ENCODE assay signal across 32 cellular contexts in genomic region chr6:66232890-66233289, GRCh38.
DNase-seq lines count a peak whose midpoint lies in the region; ATAC-seq and TF ChIP-seq lines count a peak whose summit lies in the region.
"Had no signal": no experiment of that assay in that cellular context is flagged by ENCODE, and none has a peak within 500 bp of the region (broad histone marks: within the 10 kb centered on the region; RNA-seq: fewer than 3 reads in every experiment).

No MANE protein-coding gene starts in this region.

- TF ChIP-seq RAD21 in neural cell (conservative IDR thresholded peaks at IDR 0.05), result no peak

- H3F3A ChIP-seq in neural cell (ENCODE audit: insufficient read depth, low read length, poor library complexity, severe bottlenecking), result no peaks in the 10 kb centered on the region

- H3K9ac ChIP-seq in endodermal cell (ENCODE audit: extremely low read depth, low read length, poor library complexity, severe bottlenecking), result no peak overlapping the region
- H3K9ac ChIP-seq in mesendoderm (ENCODE audit: low read length), result no peak overlapping the region
- no peak overlapping the region for H3K9ac ChIP-seq in neural cell (ENCODE audit: low read length)
- H3K9ac ChIP-seq: BLaER1; BLaER1 treated with 17β-estradiol and CSF1 and Interleukin-3, amounts not matched to agents 10 nM and 100 nM had no signal

- H3K27me3 ChIP-seq in endodermal cell (ENCODE audit: control insufficient read depth, insufficient read depth, low read length, poor library complexity, severe bottlenecking) (no peaks in the 10 kb centered on the region), mesendoderm (ENCODE audit: insufficient read depth, low read length, poor library complexity) (no peaks in the 10 kb centered on the region), neural cell (ENCODE audit: insufficient read depth, low read depth, low read length) (no peaks in the 10 kb centered on the region)
- H3K27me3 ChIP-seq: BE2C; BLaER1; BLaER1 treated with 17β-estradiol and CSF1 and Interleukin-3, amounts not matched to agents 10 nM and 100 nM had no signal

- H3K36me3 Mint-ChIP-seq in endodermal cell (ENCODE audit: low read depth), result peaks cover 2% of the 10 kb centered on the region
- no peaks in the 10 kb centered on the region for H3K36me3 Mint-ChIP-seq in progenitor cell of endocrine pancreas (ENCODE audit: insufficient read depth)
- H3K36me3 Mint-ChIP-seq in T-helper 17 cell (ENCODE audit: low read depth), result no peaks in the 10 kb centered on the region
- H3K36me3 Mint-ChIP-seq: CD14-positive monocyte; CD4-positive, alpha-beta memory T cell; CD4-positive, CD25-positive, alpha-beta regulatory T cell; CD8-positive, alpha-beta memory T cell; CD8-positive, alpha-beta T cell had no signal

- H3K4me3 Mint-ChIP-seq in endodermal cell (no peak overlapping the region), progenitor cell of endocrine pancreas (ENCODE audit: low read depth) (no peak overlapping the region), T-helper 17 cell (no peak overlapping the region)
- H3K4me3 Mint-ChIP-seq: B cell; CD14-positive monocyte; CD4-positive, alpha-beta memory T cell; CD4-positive, alpha-beta T cell; CD4-positive, CD25-positive, alpha-beta regulatory T cell; CD8-positive, alpha-beta memory T cell; CD8-positive, alpha-beta T cell had no signal

- H2BK120ac ChIP-seq in mesendoderm (ENCODE audit: low read depth, low read length), result no peak overlapping the region

- H2AFZ ChIP-seq in neural cell (ENCODE audit: low read depth, low read length), result no peak overlapping the region

- no peak overlapping the region for H3K23ac ChIP-seq in mesendoderm (ENCODE audit: low read length)

- H3K9me3 Mint-ChIP-seq in endodermal cell, result peaks cover 5% of the 10 kb centered on the region
- H3K9me3 Mint-ChIP-seq in progenitor cell of endocrine pancreas (ENCODE audit: low read depth), result no peaks in the 10 kb centered on the region

- H3K79me2 ChIP-seq in mesendoderm (ENCODE audit: control insufficient read depth, insufficient read depth, low read length), result no peaks in the 10 kb centered on the region
- no peaks in the 10 kb centered on the region for H3K79me2 ChIP-seq in neural cell (replicated peaks; ENCODE audit: insufficient read depth, low read length)

- no peaks in the 10 kb centered on the region for H4K20me1 ChIP-seq in neural cell (ENCODE audit: insufficient read depth)
- H4K20me1 ChIP-seq: BLaER1; BLaER1 treated with 17β-estradiol and CSF1 and Interleukin-3, amounts not matched to agents 10 nM and 100 nM had no signal

- no peak overlapping the region for H3K56ac ChIP-seq in mesendoderm (ENCODE audit: low read length)

- H3K4me3 ChIP-seq in endodermal cell (ENCODE audit: low read length) (peak overlapping the region; percentile 3), mesendoderm (ENCODE audit: low read length) (no peak overlapping the region), neural cell (ENCODE audit: low read length) (no peak overlapping the region)
- H3K4me3 ChIP-seq: A549; BLaER1; BLaER1 treated with 17β-estradiol and CSF1 and Interleukin-3, amounts not matched to agents 10 nM and 100 nM had no signal

- no peak overlapping the region for H4K8ac ChIP-seq in mesendoderm (ENCODE audit: low read depth, low read length)

- H3K9me3 ChIP-seq in endodermal cell (ENCODE audit: control insufficient read depth, low read length) (peaks cover 4% of the 10 kb centered on the region), neural cell (ENCODE audit: low read length) (no peaks in the 10 kb centered on the region), T-helper 17 cell (ENCODE audit: control insufficient read depth, low read length, poor library complexity, severe bottlenecking) (no peaks in the 10 kb centered on the region)
- H3K9me3 ChIP-seq: A549; BE2C; BLaER1; BLaER1 treated with 17β-estradiol and CSF1 and Interleukin-3, amounts not matched to agents 10 nM and 100 nM; Caco-2 had no signal

- no peak overlapping the region for H2BK15ac ChIP-seq in mesendoderm (replicated peaks; ENCODE audit: low read depth)

- H2AK5ac ChIP-seq in mesendoderm (ENCODE audit: low read length), result no peak overlapping the region

- H3K36me3 ChIP-seq in endodermal cell (ENCODE audit: control insufficient read depth, insufficient read depth, low read length), result no peaks in the 10 kb centered on the region
- no peaks in the 10 kb centered on the region for H3K36me3 ChIP-seq in mesendoderm (ENCODE audit: control insufficient read depth, insufficient read depth, low read length)
- H3K36me3 ChIP-seq in neural cell (ENCODE audit: insufficient read depth, low read length), result no peaks in the 10 kb centered on the region
- H3K36me3 ChIP-seq: BE2C; BLaER1; BLaER1 treated with 17β-estradiol and CSF1 and Interleukin-3, amounts not matched to agents 10 nM and 100 nM had no signal

- H3K79me1 ChIP-seq in mesendoderm (ENCODE audit: low read length), result no peaks in the 10 kb centered on the region

- H4K5ac ChIP-seq in mesendoderm (ENCODE audit: low read length), result no peak overlapping the region

- H3K18ac ChIP-seq in mesendoderm (ENCODE audit: low read length), result no peak overlapping the region

- WGBS in endodermal cell (ENCODE audit: insufficient coverage in 1 of 2, insufficient read length in 1 of 2), 2 experiments, result 20% methylated on average over 2 of the region's 2 CpGs; no CpG with 5 or more reads in 1 of the 2 experiments
- WGBS in mesendoderm (ENCODE audit: extremely low coverage, insufficient coverage, low lambda C conversion rate), result no CpG with 5 or more reads among the region's 2 CpGs

- H3K27ac ChIP-seq in endodermal cell (ENCODE audit: low read depth, low read length) (no peak overlapping the region), mesendoderm (ENCODE audit: low read depth, low read length) (no peak overlapping the region), neural cell (ENCODE audit: low read length) (peak overlapping the region; percentile 72)
- H3K27ac ChIP-seq: 22Rv1; A549; BLaER1; BLaER1 treated with 17β-estradiol and CSF1 and Interleukin-3, amounts not matched to agents 10 nM and 100 nM; C4-2B had no signal

- TF ChIP-seq CTCF in endodermal cell (conservative IDR thresholded peaks at IDR 0.05) (no peak), neural cell (IDR thresholded peaks at IDR 0.05; ENCODE audit: poor library complexity, severe bottlenecking) (no peak), progenitor cell of endocrine pancreas (IDR thresholded peaks at IDR 0.05; ENCODE audit: unreplicated experiment) (no peak)

- H3K4me1 Mint-ChIP-seq in endodermal cell, result peaks cover 7% of the 10 kb centered on the region
- no peaks in the 10 kb centered on the region for H3K4me1 Mint-ChIP-seq in progenitor cell of endocrine pancreas (ENCODE audit: low read depth)
- no peaks in the 10 kb centered on the region for H3K4me1 Mint-ChIP-seq in T-helper 17 cell
- H3K4me1 Mint-ChIP-seq: B cell; CD14-positive monocyte; CD4-positive, alpha-beta memory T cell; CD4-positive, CD25-positive, alpha-beta regulatory T cell; CD8-positive, alpha-beta memory T cell had no signal

- H3K4me2 ChIP-seq in mesendoderm (ENCODE audit: low read length), result no peak overlapping the region
- no peak overlapping the region for H3K4me2 ChIP-seq in neural cell (ENCODE audit: low read length)
- H3K4me2 ChIP-seq: A549; BLaER1; BLaER1 treated with 17β-estradiol and CSF1 and Interleukin-3, amounts not matched to agents 10 nM and 100 nM had no signal

- H3K9me2 ChIP-seq in neural cell (ENCODE audit: insufficient read depth, low read length), result no peaks in the 10 kb centered on the region

- no peak for DNase-seq in endodermal cell
- DNase-seq in mesendoderm, result peak; percentile 33
- no peak for DNase-seq in progenitor cell of endocrine pancreas (ENCODE audit: low spot score, unreplicated experiment)
- DNase-seq in T-helper 17 cell, result no peak
- no peak for DNase-seq in DMS79 treated with DMSO at 0.1 percent for 48 hours (lab: John Stamatoyannopoulos, UW)
- DNase-seq: 8988T; ACHN; AML-193; BE2C; C1 segment of cervical spinal cord; Caco-2; Calu3; CD4-positive, alpha-beta memory T cell; CD4-positive, alpha-beta T cell; CD4-positive, CD25-positive, alpha-beta regulatory T cell; CD8-positive, alpha-beta memory T cell; CD8-positive, alpha-beta T cell; COR-L47; DMS 273 treated with DMSO at 0.1 percent for 48 hours; DMS153; DMS53; DMS79; DND-41; EL had no signal

- no peak overlapping the region for H2BK5ac ChIP-seq in mesendoderm (ENCODE audit: low read length)

- H3K27me3 Mint-ChIP-seq in endodermal cell (ENCODE audit: insufficient read depth) (no peaks in the 10 kb centered on the region), progenitor cell of endocrine pancreas (no peaks in the 10 kb centered on the region), T-helper 17 cell (no peaks in the 10 kb centered on the region)
- H3K27me3 Mint-ChIP-seq: B cell; CD4-positive, alpha-beta memory T cell; CD4-positive, alpha-beta T cell; CD4-positive, CD25-positive, alpha-beta regulatory T cell; CD8-positive, alpha-beta memory T cell had no signal

- H3K4me1 ChIP-seq in endodermal cell (ENCODE audit: control insufficient read depth, insufficient read depth, low read length), result peaks cover 3% of the 10 kb centered on the region
- H3K4me1 ChIP-seq in mesendoderm (ENCODE audit: control insufficient read depth, low read depth, low read length), result no peaks in the 10 kb centered on the region
- H3K4me1 ChIP-seq: A549; BLaER1; BLaER1 treated with 17β-estradiol and CSF1 and Interleukin-3, amounts not matched to agents 10 nM and 100 nM; Caco-2 had no signal

- H3K27ac Mint-ChIP-seq in endodermal cell (no peak overlapping the region), progenitor cell of endocrine pancreas (no peak overlapping the region), T-helper 17 cell (no peak overlapping the region)
- H3K27ac Mint-ChIP-seq: B cell; CD14-positive monocyte; CD4-positive, alpha-beta memory T cell; CD4-positive, alpha-beta T cell; CD4-positive, CD25-positive, alpha-beta regulatory T cell; CD8-positive, alpha-beta memory T cell; CD8-positive, alpha-beta T cell had no signal

- H3K4ac ChIP-seq in mesendoderm (ENCODE audit: low read depth, low read length), result no peak overlapping the region

- no peak for ATAC-seq in T-helper 17 cell
- ATAC-seq: A549; CD8-positive, alpha-beta T cell had no signal

- TF ChIP-seq EP300 in neural cell (conservative IDR thresholded peaks at IDR 0.05; ENCODE audit: poor library complexity, severe bottlenecking), result peak; percentile 93

TF ChIP-seq in neural cell, 6 proteins besides CTCF, POLR2A, EP300 and RAD21:
- TF ChIP-seq EZH2 (IDR thresholded peaks at IDR 0.05; ENCODE audit: borderline replicate concordance, insufficient read depth, low read length, poor library complexity, severe bottlenecking), result no peak
- TF ChIP-seq POLR2AphosphoS5 (IDR thresholded peaks at IDR 0.05), result peak; percentile 42
